8 cellular contexts compared by ENCODE assay signal in genomic region chr4:54961357-54961975, GRCh38.
DNase-seq lines count a peak whose midpoint lies in the region; ATAC-seq, FAIRE-seq and TF ChIP-seq lines count a peak whose summit lies in the region.

No MANE protein-coding gene starts in this region.

- H3K4me1 ChIP-seq in A549 (no peaks in the 10 kb centered on the region), tibial nerve (no peaks in the 10 kb centered on the region)

- DNase-seq in A549 (ENCODE audit: low read depth in 1 of 2, low spot score in 1 of 2) (peak; percentile 2 to 4), GM12864 (ENCODE audit: low read depth) (no peak), NAMALWA (ENCODE audit: low spot score) (peak; percentile 33), WTC11 (ENCODE audit: low spot score) (no peak), hepatic stellate cell (ENCODE audit: low spot score) (peak; percentile 10), tibial nerve (ENCODE audit: low spot score in 2 of 2) (no peak)
- no peak for DNase-seq in activated T-cell treated with anti-CD3 and anti-CD28 coated beads, Interleukin-2, amount 50 U/mL, for 1 hour
- DNase-seq in activated CD4-positive, CD25-positive, alpha-beta regulatory T cell treated with anti-CD3 and anti-CD28 coated beads, Interleukin-2, amount 50 U/mL, for 72 hours, result no peak

- H3K4me2 ChIP-seq in A549, result no peak overlapping the region

- POLR2A ChIA-PET in A549 (lab: Yijun Ruan, JAX), result no interaction called here
- POLR2A ChIA-PET in WTC11 (lab: Charles Lee), result no interaction called here

- FAIRE-seq in A549 (lab: Jason Lieb, UNC), result no peak

- no peak overlapping the region for H3K4me3 Mint-ChIP-seq in WTC11

- H3K4me3 ChIP-seq in A549 (no peak overlapping the region), GM12864 (ENCODE audit: low read depth, low read length) (no peak overlapping the region), tibial nerve (no peak overlapping the region)

- TF ChIP-seq POLR2A in A549 (IDR thresholded peaks at IDR 0.05; ENCODE audit: low read length) (no peak), tibial nerve (IDR thresholded peaks at IDR 0.05) (no peak)

- TF ChIP-seq CTCF in A549 (IDR thresholded peaks at IDR 0.05) (peak; percentile 25), GM12864 (IDR thresholded peaks at IDR 0.05; ENCODE audit: low read depth, low read length, missing control alignments) (peak; percentile 38), WTC11 (IDR thresholded peaks at IDR 0.05) (peak; percentile 20; the same call in 1 of the 2 replicates), tibial nerve (IDR thresholded peaks at IDR 0.05) (peak; percentile 19 to 44 (median 29))

- H3K36me3 Mint-ChIP-seq in WTC11, result no peaks in the 10 kb centered on the region

- H3K36me3 ChIP-seq in tibial nerve, result no peaks in the 10 kb centered on the region

- TF ChIP-seq EP300 in A549 (IDR thresholded peaks at IDR 0.05) (no peak), tibial nerve (IDR thresholded peaks at IDR 0.05) (no peak)

- H3K27ac Mint-ChIP-seq in WTC11, result no peak overlapping the region

- H3K27me3 Mint-ChIP-seq in WTC11 (ENCODE audit: low read depth), result no peaks in the 10 kb centered on the region

- no peaks in the 10 kb centered on the region for H3K9me3 ChIP-seq in A549
- no peaks in the 10 kb centered on the region for H3K9me3 ChIP-seq in tibial nerve

- no peaks in the 10 kb centered on the region for H3K9me3 Mint-ChIP-seq in WTC11

- CTCF ChIA-PET in A549 (lab: Yijun Ruan, JAX) (interaction anchor here (0.9 to 2.6 kb wide), 5 partner anchors 10 to 643 kb away, joined by 3 to 11 read pairs (median 4); no protein-coding TSS in a partner anchor), WTC11 (lab: Charles Lee) (interaction anchor here (0.7 to 2.0 kb wide), 12 partner anchors 10 to 643 kb away, joined by 3 to 8 read pairs (median 4); no protein-coding TSS in a partner anchor)

- no peak overlapping the region for H3K27ac ChIP-seq in A549
- H3K27ac ChIP-seq in tibial nerve, result no peak overlapping the region

- TF ChIP-seq RAD21 in A549 (conservative IDR thresholded peaks at IDR 0.05 in 1 of 2, IDR thresholded peaks at IDR 0.05 in 1 of 2), result peak in 1 of 2 experiments; percentile 35; a peak in 1 of 5 replicates

- WGBS in A549 (ENCODE audit: missing lambda C conversion rate), result 0% methylated on average over 1 of the region's 1 CpG
- WGBS in tibial nerve, 2 donors, result 5 to 10% methylated on average over 1 of the region's 1 CpG

- H3K4me1 Mint-ChIP-seq in WTC11, result no peaks in the 10 kb centered on the region

- no peaks in the 10 kb centered on the region for H3K27me3 ChIP-seq in tibial nerve

- ATAC-seq in A549 (peak; percentile 64 to 66; a peak in 4 of 6 replicates), WTC11 (peak; percentile 77)

TF ChIP-seq in A549, 52 proteins besides CTCF, POLR2A, EP300 and RAD21:
- TF ChIP-seq CHD2 (IDR thresholded peaks at IDR 0.05; ENCODE audit: low read length, partially characterized antibody) (no peak), POLR2AphosphoS2 (conservative IDR thresholded peaks at IDR 0.05; ENCODE audit: low read length) (no peak), SMC3 (IDR thresholded peaks at IDR 0.05) (no peak), HOXB5 (CRISPR knock-in tag; IDR thresholded peaks at IDR 0.05) (no peak), MYC (IDR thresholded peaks at IDR 0.05; ENCODE audit: borderline replicate concordance, low read length) (no peak), JUN (IDR thresholded peaks at IDR 0.05) (no peak), CEBPB (IDR thresholded peaks at IDR 0.05) (no peak), ESRRA (IDR thresholded peaks at IDR 0.05; ENCODE audit: borderline replicate concordance, low read length) (no peak), HOXB13 (CRISPR knock-in tag; IDR thresholded peaks at IDR 0.05; ENCODE audit: low read depth) (no peak), ATOH8 (CRISPR knock-in tag; IDR thresholded peaks at IDR 0.05; ENCODE audit: low read depth) (no peak), FOXS1 (CRISPR knock-in tag; IDR thresholded peaks at IDR 0.05) (no peak), RFX5 (IDR thresholded peaks at IDR 0.05) (no peak), NFE2L2 (conservative IDR thresholded peaks at IDR 0.05; ENCODE audit: low read length) (no peak), BHLHE40 (IDR thresholded peaks at IDR 0.05; ENCODE audit: low read depth, low read length) (no peak), NPAS2 (CRISPR knock-in tag; IDR thresholded peaks at IDR 0.05; ENCODE audit: borderline replicate concordance) (no peak), ZSCAN20 (CRISPR knock-in tag; IDR thresholded peaks at IDR 0.05) (no peak), USF2 (IDR thresholded peaks at IDR 0.05) (no peak)
- TF ChIP-seq, protein P1, sequence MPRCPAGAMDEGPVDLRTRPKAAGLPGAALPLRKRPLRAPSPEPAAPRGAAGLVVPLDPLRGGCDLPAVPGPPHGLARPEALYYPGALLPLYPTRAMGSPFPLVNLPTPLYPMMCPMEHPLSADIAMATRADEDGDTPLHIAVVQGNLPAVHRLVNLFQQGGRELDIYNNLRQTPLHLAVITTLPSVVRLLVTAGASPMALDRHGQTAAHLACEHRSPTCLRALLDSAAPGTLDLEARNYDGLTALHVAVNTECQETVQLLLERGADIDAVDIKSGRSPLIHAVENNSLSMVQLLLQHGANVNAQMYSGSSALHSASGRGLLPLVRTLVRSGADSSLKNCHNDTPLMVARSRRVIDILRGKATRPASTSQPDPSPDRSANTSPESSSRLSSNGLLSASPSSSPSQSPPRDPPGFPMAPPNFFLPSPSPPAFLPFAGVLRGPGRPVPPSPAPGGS (IDR thresholded peaks at IDR 0.05), result no peak

TF ChIP-seq in WTC11, 78 proteins besides CTCF, POLR2A, EP300 and RAD21 (continues in another document):
- TF ChIP-seq AFF4 (CRISPR knock-in tag; IDR thresholded peaks at IDR 0.05; ENCODE audit: borderline replicate concordance) (no peak), ZNF138 (CRISPR knock-in tag; conservative IDR thresholded peaks at IDR 0.05) (no peak), ZSCAN18 (CRISPR knock-in tag; IDR thresholded peaks at IDR 0.05) (no peak), ATF6 (CRISPR knock-in tag; IDR thresholded peaks at IDR 0.05) (no peak), KAT7 (CRISPR knock-in tag; IDR thresholded peaks at IDR 0.05; ENCODE audit: borderline replicate concordance) (no peak), ZNF423 (CRISPR knock-in tag; IDR thresholded peaks at IDR 0.05) (no peak), NR3C1 (CRISPR knock-in tag; conservative IDR thresholded peaks at IDR 0.05; ENCODE audit: low read depth) (no peak), ELF4 (CRISPR knock-in tag; IDR thresholded peaks at IDR 0.05; ENCODE audit: low read depth) (no peak)

Comparison
In these comparisons a context has a peak if more than half of its experiments do, and no peak if none do; other contexts are left out.
1. DNase-seq: peak in A549 (2 of 2), NAMALWA (single experiment) and hepatic stellate cell (single experiment); none in GM12864 (single experiment), WTC11 (single experiment), tibial nerve (0 of 2), activated T-cell treated with anti-CD3 and anti-CD28 coated beads, Interleukin-2, amount 50 U/mL, for 1 hour (single experiment) and activated CD4-positive, CD25-positive, alpha-beta regulatory T cell treated with anti-CD3 and anti-CD28 coated beads, Interleukin-2, amount 50 U/mL, for 72 hours (single experiment).
2. Of the 8 proteins assayed by ChIP-seq in both WTC11 and A549: peak only in WTC11: none; only in A549: none; in both: CTCF; in neither: 7.
3. Peak in every context shown above with its lines, with median percentiles within 50 percentile points of each other: CTCF ChIP-seq.